In the genomic region with DNA sequence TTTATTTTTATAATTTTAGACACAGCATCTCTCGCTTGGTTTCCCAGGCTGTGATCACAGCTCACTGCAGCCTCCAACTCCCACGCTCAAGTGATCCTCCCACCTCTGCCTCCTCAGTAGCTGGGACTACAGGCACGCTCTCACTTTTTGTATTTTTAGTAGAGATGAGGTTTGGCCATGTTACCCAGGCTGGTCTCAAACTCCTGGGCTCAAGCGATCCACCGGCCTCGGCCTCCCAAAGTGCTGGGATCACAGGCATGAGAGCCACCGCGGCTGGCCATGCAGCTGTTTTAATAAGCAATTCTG, we compare ENCODE assay signal across 21 cellular contexts.
"Had no signal": no experiment of that assay in that cellular context is flagged by ENCODE, and none has a peak within 500 bp of the region (broad histone marks: within the 10 kb centered on the region; RNA-seq: fewer than 3 reads in every experiment).

No MANE protein-coding gene starts in this region.

- H3K9me3 ChIP-seq: breast epithelium, left lung, sigmoid colon, SK-N-SH, upper lobe of right lung had no signal

- H3K9ac ChIP-seq: SK-N-SH had no signal

- H3K27ac ChIP-seq: breast epithelium, foreskin keratinocyte, hepatocyte, left lung, sigmoid colon, upper lobe of right lung, VCaP had no signal

- ATAC-seq: activated CD8-positive, alpha-beta T cell treated with anti-CD3 and anti-CD28 coated beads, Interleukin-2, amount 10 ng/mL, durations not matched to agents 7 days and 5 days; foreskin keratinocyte; left lung; stimulated activated naive B cell treated with anti-CD40 and anti-IgM and Interleukin-4, amounts not matched to agents 10 μg/mL and 1 μg/mL and 100 μg/mL, for 72 hours; upper lobe of right lung had no signal

- H3K36me3 ChIP-seq: breast epithelium, left lung, sigmoid colon, upper lobe of right lung had no signal

- H3K27me3 Mint-ChIP-seq: activated naive CD8-positive, alpha-beta T cell; stimulated activated naive B cell treated with anti-CD40 and anti-IgM and Interleukin-4, amounts not matched to agents 10 μg/mL and 1 μg/mL and 100 μg/mL, for 72 hours had no signal

- H2AFZ ChIP-seq: hepatocyte had no signal

- DNase-seq: activated CD4-positive, alpha-beta T cell treated with anti-CD3 and anti-CD28 coated beads, Interleukin-2, amount 50 U/mL, for 1 hour; activated CD4-positive, CD25-positive, alpha-beta regulatory T cell treated with anti-CD3 and anti-CD28 coated beads, Interleukin-2, amount 50 U/mL, for 72 hours; activated CD8-positive, alpha-beta T cell treated with anti-CD3 and anti-CD28 coated beads, Interleukin-2, amount 10 ng/mL, durations not matched to agents 7 days and 5 days; activated gamma-delta T cell treated with Interleukin-2 at 50 U/mL for 16 hours; cerebellar nuclear complex; cortex of kidney; foreskin keratinocyte; glutamatergic neuron; immature natural killer cell; left lung; sigmoid colon; SK-N-SH; stimulated activated CD4-positive, alpha-beta T cell treated with anti-CD3 and anti-CD28 coated beads, Interleukin-15, amount 100 ng/mL, for 24 hours; stimulated activated naive B cell treated with anti-CD40 and anti-IgM and Interleukin-4, amounts not matched to agents 10 μg/mL and 1 μg/mL and 100 μg/mL, for 72 hours; upper lobe of right lung had no signal

- H3K4me3 Mint-ChIP-seq: activated CD8-positive, alpha-beta T cell treated with anti-CD3 and anti-CD28 coated beads, Interleukin-2, amount 10 ng/mL, durations not matched to agents 7 days and 5 days; activated naive CD8-positive, alpha-beta T cell; activated T-helper 1 cell treated with anti-CD3 and anti-CD28 coated beads, Interleukin-12 subunit alpha, Interleukin-12 subunit beta, Interleukin-2, Interleukin-4 antibody, amounts not matched to agents 30 ng/mL and 10 ng/mL and 1 ng/mL, durations not matched to agents 14 hours and 24 hours and 36 hours; immature natural killer cell; stimulated activated naive B cell treated with anti-CD40 and anti-IgM and Interleukin-4, amounts not matched to agents 10 μg/mL and 1 μg/mL and 100 μg/mL, for 72 hours had no signal

- H3K27ac Mint-ChIP-seq: activated CD8-positive, alpha-beta T cell treated with anti-CD3 and anti-CD28 coated beads, Interleukin-2, amount 10 ng/mL, durations not matched to agents 7 days and 5 days; activated naive CD8-positive, alpha-beta T cell; activated T-helper 1 cell treated with anti-CD3 and anti-CD28 coated beads, Interleukin-12 subunit alpha, Interleukin-12 subunit beta, Interleukin-2, Interleukin-4 antibody, amounts not matched to agents 30 ng/mL and 10 ng/mL and 1 ng/mL, durations not matched to agents 14 hours and 24 hours and 36 hours; stimulated activated naive B cell treated with anti-CD40 and anti-IgM and Interleukin-4, amounts not matched to agents 10 μg/mL and 1 μg/mL and 100 μg/mL, for 72 hours had no signal

- H3K4me3 ChIP-seq: breast epithelium, hepatocyte, left lung, sigmoid colon, smooth muscle cell, upper lobe of right lung had no signal

- H3K4me2 ChIP-seq: hepatocyte, SK-N-SH, smooth muscle cell had no signal

- H3K27me3 ChIP-seq: breast epithelium, foreskin keratinocyte, hepatocyte, left lung, sigmoid colon, upper lobe of right lung had no signal

- H3K4me1 ChIP-seq: breast epithelium, foreskin keratinocyte, left lung, upper lobe of right lung had no signal
